ENCODE assay signal across 1 cellular context in the genomic region with DNA sequence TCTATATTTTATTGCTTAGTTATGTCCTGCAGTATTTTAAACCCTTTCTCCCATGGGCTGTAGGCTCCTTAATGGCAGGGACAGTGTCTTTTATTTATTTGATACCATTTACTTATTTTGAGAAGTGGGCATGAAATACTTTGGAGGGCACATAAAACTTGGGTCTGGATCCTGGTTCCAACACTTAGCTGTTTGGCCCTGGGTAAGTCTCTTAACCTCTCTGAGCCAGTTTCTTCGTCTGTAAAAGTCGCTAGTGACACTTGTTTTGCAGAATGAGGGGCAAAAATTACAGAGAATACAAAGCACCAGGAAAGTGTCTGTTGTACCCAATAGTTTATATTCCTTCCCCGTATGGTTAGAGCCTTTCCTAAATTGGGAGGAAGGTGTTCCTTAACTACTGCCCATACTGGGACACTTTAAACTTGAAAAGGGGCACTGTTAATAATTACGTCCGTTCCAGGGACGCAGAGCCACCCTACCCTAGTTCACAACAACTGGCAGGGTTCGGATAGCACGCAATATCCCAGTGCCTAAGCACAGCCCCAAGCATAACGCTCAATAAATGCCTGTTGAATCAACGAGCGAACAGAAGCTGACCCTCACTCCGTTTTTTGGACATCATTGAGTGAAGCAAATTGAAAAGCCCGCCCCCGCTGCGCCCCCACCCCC.
TF ChIP-seq lines count a peak whose summit lies in the region.

No MANE protein-coding gene starts in this region.

TF ChIP-seq in endothelial cell of umbilical vein, 7 proteins besides CTCF, POLR2A, EP300 and RAD21:
- TF ChIP-seq JUN (IDR thresholded peaks at IDR 0.05; ENCODE audit: borderline replicate concordance, insufficient read depth, insufficient read length, low read depth), result no peak
- no peak for TF ChIP-seq POLR2AphosphoS5 (IDR thresholded peaks at IDR 0.05; ENCODE audit: insufficient read depth, low read depth, low read length)
- TF ChIP-seq, protein P1, sequence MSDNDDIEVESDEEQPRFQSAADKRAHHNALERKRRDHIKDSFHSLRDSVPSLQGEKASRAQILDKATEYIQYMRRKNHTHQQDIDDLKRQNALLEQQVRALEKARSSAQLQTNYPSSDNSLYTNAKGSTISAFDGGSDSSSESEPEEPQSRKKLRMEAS (IDR thresholded peaks at IDR 0.05; ENCODE audit: insufficient read depth, insufficient read length), result no peak
- no peak for TF ChIP-seq EZH2 (IDR thresholded peaks at IDR 0.05; ENCODE audit: borderline replicate concordance, low read depth, low read length, severe bottlenecking)
- no peak for TF ChIP-seq MYC (IDR thresholded peaks at IDR 0.05; ENCODE audit: low read depth, low read length)
- no peak for TF ChIP-seq FOS (IDR thresholded peaks at IDR 0.05; ENCODE audit: borderline replicate concordance, insufficient read depth, low read length)
- TF ChIP-seq GATA2 (IDR thresholded peaks at IDR 0.05; ENCODE audit: insufficient read depth, insufficient read length, low read depth, low read length), result no peak
TF ChIP-seq in endothelial cell of umbilical vein: peak in this region for 0.
